10 cellular contexts compared by ENCODE assay signal in the genomic region with DNA sequence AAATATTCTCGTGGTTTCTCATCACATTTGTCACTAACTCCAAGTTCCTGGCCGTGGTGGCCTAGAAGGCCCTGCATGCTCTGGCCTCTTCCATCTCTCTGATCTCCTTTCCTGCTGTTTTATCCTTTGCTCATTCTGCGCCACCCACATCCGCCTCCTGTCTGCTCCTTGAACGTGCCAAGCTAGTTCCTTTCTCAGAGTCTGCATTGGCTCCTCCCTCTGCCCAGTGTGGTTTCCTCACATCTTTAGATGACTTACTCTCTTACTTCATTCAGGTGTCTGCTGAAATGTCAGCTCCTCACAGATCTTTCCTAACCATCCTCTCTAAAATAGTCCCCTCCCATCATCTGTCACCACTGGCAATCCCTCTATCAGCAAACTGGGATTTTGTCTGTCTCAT.
DNase-seq lines count a peak whose midpoint lies in the region; TF ChIP-seq lines count a peak whose summit lies in the region.
"Had no signal": no experiment of that assay in that cellular context is flagged by ENCODE, and none has a peak within 500 bp of the region (broad histone marks: within the 10 kb centered on the region; RNA-seq: fewer than 3 reads in every experiment).

No MANE protein-coding gene starts in this region.

- peak overlapping the region; percentile 48 for H3K4me2 ChIP-seq in BLaER1

- DNase-seq in HT1080 (ENCODE audit: low read depth) (peak; percentile 34), right atrium auricular region (ENCODE audit: low spot score) (peak; percentile 74), HCEC 1CT (no peak), NCI-H524 treated with DMSO at 0.1 percent for 48 hours (lab: John Stamatoyannopoulos, UW) (no peak), erythroblast (lab: John Stamatoyannopoulos, UW) (no peak)
- peak; percentile 13 for DNase-seq in activated CD8-positive, alpha-beta memory T cell treated with anti-CD3 and anti-CD28 coated beads, Interleukin-2, amount 50 U/mL, for 24 hours (ENCODE audit: extremely low read depth)
- peak; percentile 18 for DNase-seq in stimulated activated CD8-positive, alpha-beta memory T cell treated with anti-CD3 and anti-CD28 coated beads, Interleukin-7, amount 100 ng/mL, for 24 hours (ENCODE audit: low read depth)
- DNase-seq: activated B cell treated with CpG ODN at 0.5 μM for 24 hours, psoas muscle had no signal

- no peak overlapping the region; the same call in 1 of the 2 replicates for H3K9ac ChIP-seq in BLaER1

- H3K4me1 ChIP-seq in BLaER1 (peaks cover 23% of the 10 kb centered on the region), right atrium auricular region (peaks cover 0 to 16% of the 10 kb centered on the region in 2 donors)
- H3K4me1 ChIP-seq: psoas muscle had no signal

- H3K9me3 ChIP-seq in BLaER1 (peaks cover 8% of the 10 kb centered on the region; the same call in 1 of the 2 replicates), right atrium auricular region (no peaks in the 10 kb centered on the region)
- H3K9me3 ChIP-seq: psoas muscle had no signal

- H3K36me3 ChIP-seq in BLaER1, result no peaks in the 10 kb centered on the region
- no peaks in the 10 kb centered on the region for H3K36me3 ChIP-seq in right atrium auricular region

- no peaks in the 10 kb centered on the region for H3K27me3 ChIP-seq in BLaER1
- H3K27me3 ChIP-seq in right atrium auricular region, result no peaks in the 10 kb centered on the region

- no peaks in the 10 kb centered on the region for H4K20me1 ChIP-seq in BLaER1

- no peak for TF ChIP-seq CTCF in right atrium auricular region (IDR thresholded peaks at IDR 0.05)

- TF ChIP-seq POLR2A in erythroblast (IDR thresholded peaks at IDR 0.05; ENCODE audit: low read length), result no peak

- H3K4me3 ChIP-seq in BLaER1 (no peak overlapping the region), right atrium auricular region (no peak overlapping the region)
- H3K4me3 ChIP-seq: psoas muscle had no signal

- H3K27ac ChIP-seq in BLaER1 (peak overlapping the region; percentile 14; the same call in 1 of the 2 replicates), right atrium auricular region (no peak overlapping the region)
- H3K27ac ChIP-seq: psoas muscle had no signal

Comparison
In these comparisons a context has a peak if more than half of its experiments do, and no peak if none do; other contexts are left out.
1. DNase-seq: peak in HT1080 (single experiment), activated CD8-positive, alpha-beta memory T cell treated with anti-CD3 and anti-CD28 coated beads, Interleukin-2, amount 50 U/mL, for 24 hours (single experiment), right atrium auricular region (single experiment) and stimulated activated CD8-positive, alpha-beta memory T cell treated with anti-CD3 and anti-CD28 coated beads, Interleukin-7, amount 100 ng/mL, for 24 hours (single experiment); none in HCEC 1CT (single experiment), NCI-H524 treated with DMSO at 0.1 percent for 48 hours (single experiment) and erythroblast (0 of 2).